Comparison of ENCODE assay signal across 30 cellular contexts in the genomic region with DNA sequence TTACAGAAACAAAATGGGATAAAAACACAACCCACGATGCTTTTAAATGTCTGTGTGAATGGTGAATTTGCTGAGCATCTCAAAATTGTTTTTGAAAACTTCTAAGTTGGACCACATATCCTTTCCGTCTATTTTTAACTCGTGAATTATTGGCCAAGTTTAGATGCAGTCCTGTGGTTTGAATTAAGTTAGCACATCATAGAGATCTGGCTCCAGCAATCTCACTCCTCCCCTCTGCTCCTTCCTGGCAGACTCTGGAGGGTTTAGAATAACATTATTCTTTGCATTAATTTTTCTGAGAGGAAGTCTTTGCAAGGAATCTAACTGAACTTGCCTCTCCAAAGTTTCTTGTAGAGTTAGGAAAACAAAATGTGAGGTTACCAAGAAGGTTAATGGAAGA. TPM values are rescaled to one million over a fixed set of nuclear protein-coding genes. Genes with fewer than 3 reads are reported as not detected.
DNase-seq lines count a peak whose midpoint lies in the region; ATAC-seq and TF ChIP-seq lines count a peak whose summit lies in the region.
"Had no signal": no experiment of that assay in that cellular context is flagged by ENCODE, and none has a peak within 500 bp of the region (broad histone marks: within the 10 kb centered on the region; RNA-seq: fewer than 3 reads in every experiment).

No MANE protein-coding gene starts in this region.

- H3F3A ChIP-seq in MM.1S (ENCODE audit: insufficient read depth, low read length) = no peaks in the 10 kb centered on the region

- H3K4me2 ChIP-seq in fibroblast of lung (ENCODE audit: extremely low read depth, insufficient read depth, low read length) (no peak overlapping the region), MM.1S (ENCODE audit: low read depth, low read length) (no peak overlapping the region)

- H3K36me3 Mint-ChIP-seq in nephron (ENCODE audit: low read depth) = no peaks in the 10 kb centered on the region
- H3K36me3 Mint-ChIP-seq in activated T-helper 1 cell treated with anti-CD3 and anti-CD28 coated beads, Interleukin-12 subunit alpha, Interleukin-12 subunit beta, Interleukin-2, Interleukin-4 antibody, amounts not matched to agents 30 ng/mL and 10 ng/mL and 1 ng/mL, durations not matched to agents 14 hours and 24 hours and 36 hours (ENCODE audit: low read depth) = peaks cover 1% of the 10 kb centered on the region
- H3K36me3 Mint-ChIP-seq: CD8-positive, alpha-beta T cell; naive B cell had no signal

- H3K79me2 ChIP-seq in fibroblast of lung (ENCODE audit: control insufficient read depth, insufficient read depth, low read length) = no peaks in the 10 kb centered on the region
- no peaks in the 10 kb centered on the region for H3K79me2 ChIP-seq in MM.1S (ENCODE audit: low read length)

- no peak overlapping the region for H3K27ac ChIP-seq in fibroblast of lung (ENCODE audit: insufficient read depth, low read length)
- H3K27ac ChIP-seq in MM.1S (ENCODE audit: low read length) = no peak overlapping the region
- H3K27ac ChIP-seq: epithelial cell of prostate, RWPE1, stomach, transverse colon had no signal

- TF ChIP-seq CTCF in AG10803 (conservative IDR thresholded peaks at IDR 0.05; ENCODE audit: low read length) (no peak), fibroblast of lung (conservative IDR thresholded peaks at IDR 0.05 in 1 of 2, IDR thresholded peaks at IDR 0.05 in 1 of 2; ENCODE audit: low read depth in 1 of 2, low read length in 2 of 2) (no peak), nephron (IDR thresholded peaks at IDR 0.05; ENCODE audit: unreplicated experiment in 3 of 3) (no peak), MM.1S (IDR thresholded peaks at IDR 0.05; ENCODE audit: low read length) (no peak)

- peak overlapping the region in 1 of 3 experiments; percentile 40 for H3K4me3 Mint-ChIP-seq in nephron
- no peak overlapping the region for H3K4me3 Mint-ChIP-seq in activated T-helper 1 cell treated with anti-CD3 and anti-CD28 coated beads, Interleukin-12 subunit alpha, Interleukin-12 subunit beta, Interleukin-2, Interleukin-4 antibody, amounts not matched to agents 30 ng/mL and 10 ng/mL and 1 ng/mL, durations not matched to agents 14 hours and 24 hours and 36 hours
- H3K4me3 Mint-ChIP-seq: activated B cell treated with CpG ODN at 0.5 μM for 24 hours; activated CD4-positive, alpha-beta memory T cell treated with anti-CD3 and anti-CD28 coated beads, Interleukin-2, amount 10 ng/mL, durations not matched to agents 7 days and 5 days; activated naive CD8-positive, alpha-beta T cell treated with anti-CD3 and anti-CD28 coated beads, Interleukin-2, amount 50 U/mL, for 24 hours; CD8-positive, alpha-beta T cell; IgD-negative memory B cell; naive B cell had no signal

- intact Hi-C loops in activated T-helper 1 cell treated with anti-CD3 and anti-CD28 coated beads, Interleukin-12 subunit alpha, Interleukin-12 subunit beta, Interleukin-2, Interleukin-4 antibody, amounts not matched to agents 30 ng/mL and 10 ng/mL and 1 ng/mL, durations not matched to agents 14 hours and 24 hours and 36 hours (cut with micrococcal nuclease) = no loop called here

- H3K9ac ChIP-seq in fibroblast of lung (ENCODE audit: insufficient read depth, low read length) (no peak overlapping the region), MM.1S (ENCODE audit: low read length) (no peak overlapping the region)

- no peak for ATAC-seq in HG03097 (IDR thresholded peaks at IDR 0.05; ENCODE audit: low FRiP score, unreplicated experiment)
- ATAC-seq: activated naive CD8-positive, alpha-beta T cell treated with anti-CD3 and anti-CD28 coated beads, Interleukin-2, amount 50 U/mL, for 24 hours; CD8-positive, alpha-beta T cell had no signal

- H3K27me3 Mint-ChIP-seq in nephron (ENCODE audit: low read depth) = no peaks in the 10 kb centered on the region
- peaks cover 7% of the 10 kb centered on the region for H3K27me3 Mint-ChIP-seq in activated T-helper 1 cell treated with anti-CD3 and anti-CD28 coated beads, Interleukin-12 subunit alpha, Interleukin-12 subunit beta, Interleukin-2, Interleukin-4 antibody, amounts not matched to agents 30 ng/mL and 10 ng/mL and 1 ng/mL, durations not matched to agents 14 hours and 24 hours and 36 hours (ENCODE audit: insufficient read depth)

- H3K4me1 ChIP-seq in fibroblast of lung (ENCODE audit: control insufficient read depth, extremely low read depth, insufficient read depth, low read length) = no peaks in the 10 kb centered on the region
- H3K4me1 ChIP-seq in MM.1S (ENCODE audit: low read length) = no peaks in the 10 kb centered on the region
- H3K4me1 ChIP-seq: HAP-1, stomach, transverse colon had no signal

- no peak overlapping the region for H3K4me3 ChIP-seq in AG10803 (ENCODE audit: low read length)
- H3K4me3 ChIP-seq in fibroblast of lung (replicated peaks in 1 of 4; ENCODE audit: control extremely low read depth in 1 of 4, insufficient read depth in 1 of 4, low read depth in 3 of 4, low read length in 4 of 4) = no peak overlapping the region
- no peak overlapping the region for H3K4me3 ChIP-seq in MM.1S (ENCODE audit: low read length)
- H3K4me3 ChIP-seq: HAP-1, stomach, transverse colon had no signal

- H3K9me3 Mint-ChIP-seq in nephron = peaks cover 8% of the 10 kb centered on the region
- peaks cover 8% of the 10 kb centered on the region for H3K9me3 Mint-ChIP-seq in activated T-helper 1 cell treated with anti-CD3 and anti-CD28 coated beads, Interleukin-12 subunit alpha, Interleukin-12 subunit beta, Interleukin-2, Interleukin-4 antibody, amounts not matched to agents 30 ng/mL and 10 ng/mL and 1 ng/mL, durations not matched to agents 14 hours and 24 hours and 36 hours

- H3K36me3 ChIP-seq in fibroblast of lung (ENCODE audit: control insufficient read depth, insufficient read depth, low read length) (no peaks in the 10 kb centered on the region), MM.1S (replicated peaks; ENCODE audit: insufficient read depth, low read length) (no peaks in the 10 kb centered on the region)
- H3K36me3 ChIP-seq: HAP-1, stomach, transverse colon had no signal

- peak overlapping the region; percentile 94 to 97 (median 95) for H3K27ac Mint-ChIP-seq in nephron
- no peak overlapping the region for H3K27ac Mint-ChIP-seq in activated T-helper 1 cell treated with anti-CD3 and anti-CD28 coated beads, Interleukin-12 subunit alpha, Interleukin-12 subunit beta, Interleukin-2, Interleukin-4 antibody, amounts not matched to agents 30 ng/mL and 10 ng/mL and 1 ng/mL, durations not matched to agents 14 hours and 24 hours and 36 hours
- H3K27ac Mint-ChIP-seq: activated B cell treated with CpG ODN at 0.5 μM for 24 hours; activated CD4-positive, alpha-beta memory T cell treated with anti-CD3 and anti-CD28 coated beads, Interleukin-2, amount 10 ng/mL, durations not matched to agents 7 days and 5 days; activated naive CD8-positive, alpha-beta T cell treated with anti-CD3 and anti-CD28 coated beads, Interleukin-2, amount 50 U/mL, for 24 hours; CD8-positive, alpha-beta T cell; IgD-negative memory B cell had no signal

- H2AFZ ChIP-seq in fibroblast of lung (ENCODE audit: low read length) = no peak overlapping the region
- no peak overlapping the region for H2AFZ ChIP-seq in MM.1S (ENCODE audit: low read length)

- no peaks in the 10 kb centered on the region for H3K9me2 ChIP-seq in MM.1S (replicated peaks; ENCODE audit: insufficient read depth, low read length)

- H3K9me3 ChIP-seq in fibroblast of lung (ENCODE audit: control insufficient read depth, insufficient read depth, low read depth, low read length) (no peaks in the 10 kb centered on the region), MM.1S (replicated peaks; ENCODE audit: insufficient read depth, low read length) (no peaks in the 10 kb centered on the region)
- H3K9me3 ChIP-seq: HAP-1, transverse colon had no signal

- DNase-seq in AG10803 (ENCODE audit: low read depth) (peak; percentile 64), amniotic epithelial cell (ENCODE audit: low read depth) (peak; percentile 54), fibroblast of lung (ENCODE audit: low read depth in 2 of 2) (peak; percentile 55 to 83), HPDE6-E6E7 (ENCODE audit: extremely low spot score) (no peak), MM.1S (no peak)
- no peak for DNase-seq in activated T-helper 1 cell treated with anti-CD3 and anti-CD28 coated beads, Interleukin-12 subunit alpha, Interleukin-12 subunit beta, Interleukin-2, Interleukin-4 antibody, amounts not matched to agents 30 ng/mL and 10 ng/mL and 1 ng/mL, durations not matched to agents 14 hours and 24 hours and 36 hours (ENCODE audit: low spot score)
- DNase-seq: activated B cell treated with CpG ODN at 0.5 μM for 24 hours; activated CD4-positive, alpha-beta memory T cell treated with anti-CD3 and anti-CD28 coated beads, Interleukin-2, amount 10 ng/mL, durations not matched to agents 7 days and 5 days; activated gamma-delta T cell; activated naive CD8-positive, alpha-beta T cell treated with anti-CD3 and anti-CD28 coated beads, Interleukin-2, amount 50 U/mL, for 24 hours; CD8-positive, alpha-beta T cell; central memory CD4-positive, alpha-beta T cell; DMS153; kidney glomerular epithelial cell; mammary epithelial cell; naive B cell; NCI-H146; NCI-H526; occipital lobe; stomach; T-helper 9 cell; transverse colon had no signal

- H3K4me1 Mint-ChIP-seq in nephron = peaks cover 22% of the 10 kb centered on the region
- no peaks in the 10 kb centered on the region for H3K4me1 Mint-ChIP-seq in activated T-helper 1 cell treated with anti-CD3 and anti-CD28 coated beads, Interleukin-12 subunit alpha, Interleukin-12 subunit beta, Interleukin-2, Interleukin-4 antibody, amounts not matched to agents 30 ng/mL and 10 ng/mL and 1 ng/mL, durations not matched to agents 14 hours and 24 hours and 36 hours (ENCODE audit: low read depth)
- H3K4me1 Mint-ChIP-seq: activated B cell treated with CpG ODN at 0.5 μM for 24 hours; activated CD4-positive, alpha-beta memory T cell treated with anti-CD3 and anti-CD28 coated beads, Interleukin-2, amount 10 ng/mL, durations not matched to agents 7 days and 5 days; activated naive CD8-positive, alpha-beta T cell treated with anti-CD3 and anti-CD28 coated beads, Interleukin-2, amount 50 U/mL, for 24 hours; IgD-negative memory B cell; naive B cell had no signal

- no peaks in the 10 kb centered on the region for H4K20me1 ChIP-seq in fibroblast of lung (ENCODE audit: control insufficient read depth, extremely low read depth, insufficient read depth, low read length)
- no peaks in the 10 kb centered on the region for H4K20me1 ChIP-seq in MM.1S (ENCODE audit: insufficient read depth, low read length)

- H3K27me3 ChIP-seq in fibroblast of lung (ENCODE audit: control insufficient read depth, insufficient read depth, low read length) (no peaks in the 10 kb centered on the region), MM.1S (replicated peaks; ENCODE audit: insufficient read depth, low read length) (no peaks in the 10 kb centered on the region)
- H3K27me3 ChIP-seq: stomach, transverse colon had no signal

RNA-seq across cellular contexts. Expression of a gene that starts 14.5 kb away (rescaled TPM):
- under 0.01 TPM in 1 of 2 replicates, not detected in the other for total RNA-seq in fibroblast of lung
- 0.25 TPM in 1 of 2 replicates, not detected in the other for polyA plus RNA-seq in fibroblast of lung
- polyA plus RNA-seq in fibroblast of lung (2012) = 0.08 and 0.21 TPM in 2 replicates
- not detected in 2 replicates for polyA minus RNA-seq in fibroblast of lung (ENCODE audit: low replicate concordance)
- total RNA-seq in activated T-helper 1 cell treated with anti-CD3 and anti-CD28 coated beads, Interleukin-12 subunit alpha, Interleukin-12 subunit beta, Interleukin-2, Interleukin-4 antibody, amounts not matched to agents 30 ng/mL and 10 ng/mL and 1 ng/mL, durations not matched to agents 14 hours and 24 hours and 36 hours = 1.0 and 1.8 TPM in 2 replicates
- total RNA-seq: A673; activated B cell treated with CpG ODN at 0.5 μM for 24 hours; CD8-positive, alpha-beta T cell; mammary epithelial cell; renal cortical epithelial cell had no signal
- polyA plus RNA-seq: mammary epithelial cell had no signal

Comparison
In these comparisons a context has a peak if more than half of its experiments do, and no peak if none do; other contexts are left out.
1. DNase-seq: peak in AG10803 (single experiment), amniotic epithelial cell (single experiment) and fibroblast of lung (2 of 2); none in activated T-helper 1 cell treated with anti-CD3 and anti-CD28 coated beads, Interleukin-12 subunit alpha, Interleukin-12 subunit beta, Interleukin-2, Interleukin-4 antibody, amounts not matched to agents 30 ng/mL and 10 ng/mL and 1 ng/mL, durations not matched to agents 14 hours and 24 hours and 36 hours (single experiment), HPDE6-E6E7 (single experiment) and MM.1S (single experiment).